Comparison of ENCODE assay signal across 1 cellular context in the genomic region with DNA sequence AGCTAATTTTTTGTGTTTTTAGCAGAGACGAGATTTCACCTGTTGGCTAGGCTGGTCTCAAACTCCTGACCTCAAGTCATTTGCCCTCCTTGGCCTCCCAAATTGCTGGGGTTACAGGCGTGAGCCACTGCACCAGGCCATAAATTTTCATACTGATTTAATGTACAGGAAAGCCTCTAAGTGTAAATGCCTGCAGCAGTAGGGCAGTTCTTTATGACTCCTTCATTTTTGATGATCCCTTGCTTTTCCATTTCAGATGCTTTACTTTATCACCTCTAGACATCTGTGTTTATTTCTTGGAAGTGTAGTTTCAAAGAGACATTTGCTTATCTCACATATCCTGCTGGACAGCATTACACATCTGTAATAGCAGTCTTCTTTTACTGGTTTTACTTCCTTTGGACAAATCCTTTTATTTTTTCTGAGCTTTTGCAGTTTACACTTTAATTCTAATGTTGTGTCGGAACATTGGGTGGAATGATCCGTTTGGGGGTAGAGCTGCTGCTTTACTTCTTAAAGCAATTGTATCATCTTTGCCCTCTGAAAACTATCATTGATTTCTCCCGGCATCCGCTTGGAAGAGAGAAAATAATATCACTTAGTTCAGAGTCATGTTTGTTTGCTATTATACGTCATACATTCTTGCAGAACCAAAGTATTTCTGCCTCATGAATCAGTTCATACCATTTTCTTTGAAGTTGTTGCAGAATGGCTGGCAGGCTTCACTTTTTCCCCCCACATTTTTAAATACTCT.
TF ChIP-seq lines count a peak whose summit lies in the region.

No MANE protein-coding gene starts in this region.

TF ChIP-seq in K562, 482 proteins besides CTCF, POLR2A, EP300 and RAD21 (continued from another document and continues in another):
- TF ChIP-seq, protein P1, sequence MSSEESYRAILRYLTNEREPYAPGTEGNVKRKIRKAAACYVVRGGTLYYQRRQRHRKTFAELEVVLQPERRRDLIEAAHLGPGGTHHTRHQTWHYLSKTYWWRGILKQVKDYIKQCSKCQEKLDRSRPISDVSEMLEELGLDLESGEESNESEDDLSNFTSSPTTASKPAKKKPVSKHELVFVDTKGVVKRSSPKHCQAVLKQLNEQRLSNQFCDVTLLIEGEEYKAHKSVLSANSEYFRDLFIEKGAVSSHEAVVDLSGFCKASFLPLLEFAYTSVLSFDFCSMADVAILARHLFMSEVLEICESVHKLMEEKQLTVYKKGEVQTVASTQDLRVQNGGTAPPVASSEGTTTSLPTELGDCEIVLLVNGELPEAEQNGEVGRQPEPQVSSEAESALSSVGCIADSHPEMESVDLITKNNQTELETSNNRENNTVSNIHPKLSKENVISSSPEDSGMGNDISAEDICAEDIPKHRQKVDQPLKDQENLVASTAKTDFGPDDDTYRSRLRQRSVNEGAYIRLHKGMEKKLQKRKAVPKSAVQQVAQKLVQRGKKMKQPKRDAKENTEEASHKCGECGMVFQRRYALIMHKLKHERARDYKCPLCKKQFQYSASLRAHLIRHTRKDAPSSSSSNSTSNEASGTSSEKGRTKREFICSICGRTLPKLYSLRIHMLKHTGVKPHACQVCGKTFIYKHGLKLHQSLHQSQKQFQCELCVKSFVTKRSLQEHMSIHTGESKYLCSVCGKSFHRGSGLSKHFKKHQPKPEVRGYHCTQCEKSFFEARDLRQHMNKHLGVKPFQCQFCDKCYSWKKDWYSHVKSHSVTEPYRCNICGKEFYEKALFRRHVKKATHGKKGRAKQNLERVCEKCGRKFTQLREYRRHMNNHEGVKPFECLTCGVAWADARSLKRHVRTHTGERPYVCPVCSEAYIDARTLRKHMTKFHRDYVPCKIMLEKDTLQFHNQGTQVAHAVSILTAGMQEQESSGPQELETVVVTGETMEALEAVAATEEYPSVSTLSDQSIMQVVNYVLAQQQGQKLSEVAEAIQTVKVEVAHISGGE (CRISPR knock-in tag; IDR thresholded peaks at IDR 0.05) = peak in 1 of 3 experiments; percentile 56; a peak in 1 of 6 replicates
- TF ChIP-seq ETV5 (CRISPR knock-in tag; IDR thresholded peaks at IDR 0.05; ENCODE audit: low read depth) = no peak
- no peak for TF ChIP-seq POLR3G (IDR thresholded peaks at IDR 0.05; ENCODE audit: extremely low read depth, insufficient read length, insufficient replicate concordance)
- peak; percentile 75; the same call in 1 of the 2 replicates for TF ChIP-seq BCOR (IDR thresholded peaks at IDR 0.05)
- TF ChIP-seq PTBP1 (IDR thresholded peaks at IDR 0.05; ENCODE audit: low read depth, low read length) = no peak
- TF ChIP-seq RBM34 (IDR thresholded peaks at IDR 0.05; ENCODE audit: borderline replicate concordance, insufficient read depth, low read length) = no peak
- no peak for TF ChIP-seq POLR2B (IDR thresholded peaks at IDR 0.05; ENCODE audit: low read depth, partially characterized antibody)
- no peak for TF ChIP-seq HCFC1 (IDR thresholded peaks at IDR 0.05; ENCODE audit: low read depth, low read length)
- peak; percentile 54; the same call in 1 of the 2 replicates for TF ChIP-seq DMBX1 (CRISPR knock-in tag; IDR thresholded peaks at IDR 0.05; ENCODE audit: borderline replicate concordance)
- no peak for TF ChIP-seq GATAD2A (IDR thresholded peaks at IDR 0.05)
- TF ChIP-seq FOSL1 (tag; conservative IDR thresholded peaks at IDR 0.05) = peak; percentile 79
- TF ChIP-seq, protein P2, sequence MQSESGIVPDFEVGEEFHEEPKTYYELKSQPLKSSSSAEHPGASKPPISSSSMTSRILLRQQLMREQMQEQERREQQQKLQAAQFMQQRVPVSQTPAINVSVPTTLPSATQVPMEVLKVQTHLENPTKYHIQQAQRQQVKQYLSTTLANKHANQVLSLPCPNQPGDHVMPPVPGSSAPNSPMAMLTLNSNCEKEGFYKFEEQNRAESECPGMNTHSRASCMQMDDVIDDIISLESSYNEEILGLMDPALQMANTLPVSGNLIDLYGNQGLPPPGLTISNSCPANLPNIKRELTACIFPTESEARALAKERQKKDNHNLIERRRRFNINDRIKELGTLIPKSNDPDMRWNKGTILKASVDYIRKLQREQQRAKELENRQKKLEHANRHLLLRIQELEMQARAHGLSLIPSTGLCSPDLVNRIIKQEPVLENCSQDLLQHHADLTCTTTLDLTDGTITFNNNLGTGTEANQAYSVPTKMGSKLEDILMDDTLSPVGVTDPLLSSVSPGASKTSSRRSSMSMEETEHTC (IDR thresholded peaks at IDR 0.05) = 0 out of 2 replicates have a peak, but pooled peaks have one; percentile 57
- TF ChIP-seq, protein P3, sequence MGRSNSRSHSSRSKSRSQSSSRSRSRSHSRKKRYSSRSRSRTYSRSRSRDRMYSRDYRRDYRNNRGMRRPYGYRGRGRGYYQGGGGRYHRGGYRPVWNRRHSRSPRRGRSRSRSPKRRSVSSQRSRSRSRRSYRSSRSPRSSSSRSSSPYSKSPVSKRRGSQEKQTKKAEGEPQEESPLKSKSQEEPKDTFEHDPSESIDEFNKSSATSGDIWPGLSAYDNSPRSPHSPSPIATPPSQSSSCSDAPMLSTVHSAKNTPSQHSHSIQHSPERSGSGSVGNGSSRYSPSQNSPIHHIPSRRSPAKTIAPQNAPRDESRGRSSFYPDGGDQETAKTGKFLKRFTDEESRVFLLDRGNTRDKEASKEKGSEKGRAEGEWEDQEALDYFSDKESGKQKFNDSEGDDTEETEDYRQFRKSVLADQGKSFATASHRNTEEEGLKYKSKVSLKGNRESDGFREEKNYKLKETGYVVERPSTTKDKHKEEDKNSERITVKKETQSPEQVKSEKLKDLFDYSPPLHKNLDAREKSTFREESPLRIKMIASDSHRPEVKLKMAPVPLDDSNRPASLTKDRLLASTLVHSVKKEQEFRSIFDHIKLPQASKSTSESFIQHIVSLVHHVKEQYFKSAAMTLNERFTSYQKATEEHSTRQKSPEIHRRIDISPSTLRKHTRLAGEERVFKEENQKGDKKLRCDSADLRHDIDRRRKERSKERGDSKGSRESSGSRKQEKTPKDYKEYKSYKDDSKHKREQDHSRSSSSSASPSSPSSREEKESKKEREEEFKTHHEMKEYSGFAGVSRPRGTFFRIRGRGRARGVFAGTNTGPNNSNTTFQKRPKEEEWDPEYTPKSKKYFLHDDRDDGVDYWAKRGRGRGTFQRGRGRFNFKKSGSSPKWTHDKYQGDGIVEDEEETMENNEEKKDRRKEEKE (IDR thresholded peaks at IDR 0.05; ENCODE audit: borderline replicate concordance in 1 of 2, control insufficient read depth in 1 of 2, low read depth in 2 of 2, low read length in 1 of 2) = no peak
- peak; percentile 96 for TF ChIP-seq NBN (IDR thresholded peaks at IDR 0.05; ENCODE audit: low read depth)
- peak; percentile 86 to 97 for TF ChIP-seq ARNT (IDR thresholded peaks at IDR 0.05)
- TF ChIP-seq PRPF4 (IDR thresholded peaks at IDR 0.05; ENCODE audit: insufficient read depth, low read depth, low read length, poor library complexity, severe bottlenecking) = no peak
- TF ChIP-seq FOXK2 (conservative IDR thresholded peaks at IDR 0.05 in 1 of 2, IDR thresholded peaks at IDR 0.05 in 1 of 2; ENCODE audit: low read depth in 2 of 2) = peak; percentile 70 to 83
- peak; percentile 98 for TF ChIP-seq NCOR1 (IDR thresholded peaks at IDR 0.05)
- peak; percentile 98 for TF ChIP-seq KDM1A (IDR thresholded peaks at IDR 0.05)
- TF ChIP-seq ZNF644 (tag; IDR thresholded peaks at IDR 0.05; ENCODE audit: low read depth) = peak; percentile 80; the same call in 1 of the 2 replicates
- TF ChIP-seq SP1 (CRISPR knock-in tag; IDR thresholded peaks at IDR 0.05) = no peak; the same call in 1 of the 2 replicates
- peak; percentile 89 for TF ChIP-seq ATF7 (IDR thresholded peaks at IDR 0.05)
- no peak for TF ChIP-seq ZBTB8A (IDR thresholded peaks at IDR 0.05; ENCODE audit: partially characterized antibody)
- TF ChIP-seq, protein P4, sequence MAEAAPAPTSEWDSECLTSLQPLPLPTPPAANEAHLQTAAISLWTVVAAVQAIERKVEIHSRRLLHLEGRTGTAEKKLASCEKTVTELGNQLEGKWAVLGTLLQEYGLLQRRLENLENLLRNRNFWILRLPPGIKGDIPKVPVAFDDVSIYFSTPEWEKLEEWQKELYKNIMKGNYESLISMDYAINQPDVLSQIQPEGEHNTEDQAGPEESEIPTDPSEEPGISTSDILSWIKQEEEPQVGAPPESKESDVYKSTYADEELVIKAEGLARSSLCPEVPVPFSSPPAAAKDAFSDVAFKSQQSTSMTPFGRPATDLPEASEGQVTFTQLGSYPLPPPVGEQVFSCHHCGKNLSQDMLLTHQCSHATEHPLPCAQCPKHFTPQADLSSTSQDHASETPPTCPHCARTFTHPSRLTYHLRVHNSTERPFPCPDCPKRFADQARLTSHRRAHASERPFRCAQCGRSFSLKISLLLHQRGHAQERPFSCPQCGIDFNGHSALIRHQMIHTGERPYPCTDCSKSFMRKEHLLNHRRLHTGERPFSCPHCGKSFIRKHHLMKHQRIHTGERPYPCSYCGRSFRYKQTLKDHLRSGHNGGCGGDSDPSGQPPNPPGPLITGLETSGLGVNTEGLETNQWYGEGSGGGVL (CRISPR knock-in tag; IDR thresholded peaks at IDR 0.05) = no peak
- peak; percentile 74; the same call in 1 of the 2 replicates for TF ChIP-seq ELF4 (CRISPR knock-in tag; IDR thresholded peaks at IDR 0.05)
- peak; percentile 100 for TF ChIP-seq SMARCA4 (IDR thresholded peaks at IDR 0.05)
- TF ChIP-seq PML (IDR thresholded peaks at IDR 0.05; ENCODE audit: low read length) = peak; percentile 98
- TF ChIP-seq HDAC1 (IDR thresholded peaks at IDR 0.05) = peak; percentile 69 to 96; a peak in 2 of 4 replicates
- no peak for TF ChIP-seq KDM5B (IDR thresholded peaks at IDR 0.05; ENCODE audit: insufficient replicate concordance, low read depth, low read length)
- no peak for TF ChIP-seq YY1 (IDR thresholded peaks at IDR 0.05; ENCODE audit: borderline replicate concordance in 1 of 3, control insufficient read depth in 1 of 3, extremely low read depth in 1 of 3, insufficient read depth in 3 of 3, insufficient read length in 1 of 3, insufficient replicate concordance in 2 of 3, low read depth in 1 of 3, low read length in 2 of 3)
- TF ChIP-seq, protein P5, sequence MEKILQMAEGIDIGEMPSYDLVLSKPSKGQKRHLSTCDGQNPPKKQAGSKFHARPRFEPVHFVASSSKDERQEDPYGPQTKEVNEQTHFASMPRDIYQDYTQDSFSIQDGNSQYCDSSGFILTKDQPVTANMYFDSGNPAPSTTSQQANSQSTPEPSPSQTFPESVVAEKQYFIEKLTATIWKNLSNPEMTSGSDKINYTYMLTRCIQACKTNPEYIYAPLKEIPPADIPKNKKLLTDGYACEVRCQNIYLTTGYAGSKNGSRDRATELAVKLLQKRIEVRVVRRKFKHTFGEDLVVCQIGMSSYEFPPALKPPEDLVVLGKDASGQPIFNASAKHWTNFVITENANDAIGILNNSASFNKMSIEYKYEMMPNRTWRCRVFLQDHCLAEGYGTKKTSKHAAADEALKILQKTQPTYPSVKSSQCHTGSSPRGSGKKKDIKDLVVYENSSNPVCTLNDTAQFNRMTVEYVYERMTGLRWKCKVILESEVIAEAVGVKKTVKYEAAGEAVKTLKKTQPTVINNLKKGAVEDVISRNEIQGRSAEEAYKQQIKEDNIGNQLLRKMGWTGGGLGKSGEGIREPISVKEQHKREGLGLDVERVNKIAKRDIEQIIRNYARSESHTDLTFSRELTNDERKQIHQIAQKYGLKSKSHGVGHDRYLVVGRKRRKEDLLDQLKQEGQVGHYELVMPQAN (IDR thresholded peaks at IDR 0.05; ENCODE audit: borderline replicate concordance) = no peak
- TF ChIP-seq ADNP (tag; IDR thresholded peaks at IDR 0.05) = peak; percentile 81
- TF ChIP-seq TRIM28 (IDR thresholded peaks at IDR 0.05) = 0 out of 2 replicates have a peak, but pooled peaks have one; percentile 25
- no peak for TF ChIP-seq ELF2 (CRISPR knock-in tag; IDR thresholded peaks at IDR 0.05)
- peak; percentile 91 for TF ChIP-seq NFIC (IDR thresholded peaks at IDR 0.05)
- TF ChIP-seq TRIM24 (IDR thresholded peaks at IDR 0.05) = peak; percentile 89 to 94
- TF ChIP-seq OTX1 (CRISPR knock-in tag; IDR thresholded peaks at IDR 0.05) = no peak
- TF ChIP-seq, protein P6, sequence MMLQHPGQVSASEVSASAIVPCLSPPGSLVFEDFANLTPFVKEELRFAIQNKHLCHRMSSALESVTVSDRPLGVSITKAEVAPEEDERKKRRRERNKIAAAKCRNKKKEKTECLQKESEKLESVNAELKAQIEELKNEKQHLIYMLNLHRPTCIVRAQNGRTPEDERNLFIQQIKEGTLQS (IDR thresholded peaks at IDR 0.05) = peak; percentile 80
- TF ChIP-seq, protein P6 (CRISPR knock-in tag; conservative IDR thresholded peaks at IDR 0.05) = no peak; the same call in 1 of the 2 replicates
- TF ChIP-seq TOE1 (IDR thresholded peaks at IDR 0.05; ENCODE audit: borderline replicate concordance) = peak; percentile 59; the same call in 1 of the 2 replicates
- TF ChIP-seq TOE1 (CRISPR knock-in tag; IDR thresholded peaks at IDR 0.05; ENCODE audit: borderline replicate concordance, low read depth) = no peak
- no peak for TF ChIP-seq ZZZ3 (IDR thresholded peaks at IDR 0.05)
- peak; percentile 97 for TF ChIP-seq TCF3 (CRISPR knock-in tag; IDR thresholded peaks at IDR 0.05)
- no peak for TF ChIP-seq NFIX (CRISPR knock-in tag; IDR thresholded peaks at IDR 0.05; ENCODE audit: low read depth)
- TF ChIP-seq ZNF584 (CRISPR knock-in tag; IDR thresholded peaks at IDR 0.05; ENCODE audit: low read depth) = no peak
- peak; percentile 96 for TF ChIP-seq HDAC2 (IDR thresholded peaks at IDR 0.05)
- 0 out of 2 replicates have a peak, but pooled peaks have one; percentile 82 for TF ChIP-seq DNMT1 (IDR thresholded peaks at IDR 0.05)
- peak; percentile 37; the same call in 1 of the 2 replicates for TF ChIP-seq NFE2 (IDR thresholded peaks at IDR 0.05; ENCODE audit: low read depth)
- TF ChIP-seq MBD2 (IDR thresholded peaks at IDR 0.05; ENCODE audit: borderline replicate concordance, low read depth) = peak; percentile 51; the same call in 1 of the 2 replicates
- 0 out of 2 replicates have a peak, but pooled peaks have one; percentile 21 for TF ChIP-seq BHLHE40 (IDR thresholded peaks at IDR 0.05; ENCODE audit: low read length)
- peak; percentile 57 for TF ChIP-seq CXXC5 (CRISPR knock-in tag; IDR thresholded peaks at IDR 0.05)
- TF ChIP-seq ZEB2 (IDR thresholded peaks at IDR 0.05) = peak; percentile 71; the same call in 1 of the 2 replicates
- TF ChIP-seq, protein P7, sequence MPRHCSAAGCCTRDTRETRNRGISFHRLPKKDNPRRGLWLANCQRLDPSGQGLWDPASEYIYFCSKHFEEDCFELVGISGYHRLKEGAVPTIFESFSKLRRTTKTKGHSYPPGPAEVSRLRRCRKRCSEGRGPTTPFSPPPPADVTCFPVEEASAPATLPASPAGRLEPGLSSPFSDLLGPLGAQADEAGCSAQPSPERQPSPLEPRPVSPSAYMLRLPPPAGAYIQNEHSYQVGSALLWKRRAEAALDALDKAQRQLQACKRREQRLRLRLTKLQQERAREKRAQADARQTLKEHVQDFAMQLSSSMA (CRISPR knock-in tag; IDR thresholded peaks at IDR 0.05) = no peak
- TF ChIP-seq, protein P8, sequence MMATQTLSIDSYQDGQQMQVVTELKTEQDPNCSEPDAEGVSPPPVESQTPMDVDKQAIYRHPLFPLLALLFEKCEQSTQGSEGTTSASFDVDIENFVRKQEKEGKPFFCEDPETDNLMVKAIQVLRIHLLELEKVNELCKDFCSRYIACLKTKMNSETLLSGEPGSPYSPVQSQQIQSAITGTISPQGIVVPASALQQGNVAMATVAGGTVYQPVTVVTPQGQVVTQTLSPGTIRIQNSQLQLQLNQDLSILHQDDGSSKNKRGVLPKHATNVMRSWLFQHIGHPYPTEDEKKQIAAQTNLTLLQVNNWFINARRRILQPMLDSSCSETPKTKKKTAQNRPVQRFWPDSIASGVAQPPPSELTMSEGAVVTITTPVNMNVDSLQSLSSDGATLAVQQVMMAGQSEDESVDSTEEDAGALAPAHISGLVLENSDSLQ (IDR thresholded peaks at IDR 0.05) = peak; percentile 77
